Comparison of ENCODE assay signal across 2 cellular contexts in the genomic region with DNA sequence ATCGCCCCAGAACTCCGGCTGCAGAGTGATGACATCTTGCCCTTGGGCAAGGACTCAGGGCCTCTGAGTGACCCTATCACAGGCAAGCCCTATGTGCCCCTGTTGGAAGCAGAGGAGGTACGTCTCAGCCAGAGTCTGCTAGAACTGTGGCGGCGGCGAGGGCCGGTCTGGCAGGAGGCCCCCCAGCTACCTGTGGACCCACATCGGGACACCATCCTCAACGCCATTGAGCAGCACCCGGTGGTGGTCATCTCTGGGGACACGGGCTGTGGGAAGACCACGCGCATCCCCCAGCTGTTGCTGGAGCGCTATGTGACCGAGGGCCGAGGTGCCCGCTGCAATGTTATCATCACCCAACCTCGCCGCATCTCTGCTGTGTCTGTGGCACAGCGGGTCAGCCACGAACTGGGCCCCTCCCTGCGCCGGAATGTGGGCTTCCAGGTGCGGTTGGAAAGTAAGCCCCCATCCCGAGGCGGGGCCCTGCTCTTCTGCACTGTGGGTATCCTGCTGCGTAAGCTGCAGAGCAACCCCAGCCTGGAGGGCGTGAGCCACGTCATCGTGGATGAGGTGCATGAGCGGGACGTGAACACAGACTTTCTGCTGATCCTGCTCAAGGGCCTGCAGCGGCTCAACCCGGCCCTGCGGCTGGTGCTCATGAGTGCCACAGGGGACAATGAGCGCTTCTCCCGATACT.
A peak's percentile ranks its signal among the peaks of the same experiment; 100 is the strongest.
TF ChIP-seq lines count a peak whose summit lies in the region.

No MANE protein-coding gene starts in this region.

TF ChIP-seq in GM12878, 131 proteins besides CTCF, POLR2A, EP300 and RAD21:
- TF ChIP-seq MEF2A (IDR thresholded peaks at IDR 0.05; ENCODE audit: insufficient read depth, low read depth, low read length) = no peak
- TF ChIP-seq POLR2AphosphoS5 (IDR thresholded peaks at IDR 0.05; ENCODE audit: low read length) = 0 out of 2 replicates have a peak, but pooled peaks have one; percentile 55

TF ChIP-seq in SK-N-SH, 30 proteins besides CTCF, POLR2A, EP300 and RAD21:
- TF ChIP-seq RXRA (IDR thresholded peaks at IDR 0.05; ENCODE audit: borderline replicate concordance, low read depth) = no peak
